Comparison of ENCODE assay signal across 1 cellular context in genomic region chr11:69123593-69124545, GRCh38.
TF ChIP-seq lines count a peak whose summit lies in the region.

No MANE protein-coding gene starts in this region.

TF ChIP-seq in K562, 482 proteins besides CTCF, POLR2A, EP300 and RAD21 (continued from another document):
- TF ChIP-seq UBTF (IDR thresholded peaks at IDR 0.05; ENCODE audit: borderline replicate concordance in 1 of 2, low read depth in 2 of 2, low read length in 2 of 2) (no peak), ZNF431 (CRISPR knock-in tag; IDR thresholded peaks at IDR 0.05) (no peak), IRF2 (CRISPR knock-in tag; IDR thresholded peaks at IDR 0.05) (no peak), ELK3 (CRISPR knock-in tag; IDR thresholded peaks at IDR 0.05) (no peak), HDAC6 (IDR thresholded peaks at IDR 0.05; ENCODE audit: low read depth, low read length) (no peak), MTA1 (IDR thresholded peaks at IDR 0.05; ENCODE audit: borderline replicate concordance) (no peak), SAFB (IDR thresholded peaks at IDR 0.05; ENCODE audit: borderline replicate concordance, low read depth, low read length) (no peak), NCOR1 (IDR thresholded peaks at IDR 0.05) (no peak), ZNF398 (CRISPR knock-in tag; IDR thresholded peaks at IDR 0.05) (no peak), TFAP4 (CRISPR knock-in tag; IDR thresholded peaks at IDR 0.05; ENCODE audit: borderline replicate concordance) (no peak), ZNF384 (IDR thresholded peaks at IDR 0.05; ENCODE audit: low read depth, low read length) (no peak)
